17 cellular contexts compared by ENCODE assay signal in genomic region chr14:95067526-95067925, GRCh38.
A peak's percentile ranks its signal among the peaks of the same experiment; 100 is the strongest.
DNase-seq lines count a peak whose midpoint lies in the region; ATAC-seq and TF ChIP-seq lines count a peak whose summit lies in the region.
"Had no signal": no experiment of that assay in that cellular context is flagged by ENCODE, and none has a peak within 500 bp of the region (broad histone marks: within the 10 kb centered on the region; RNA-seq: fewer than 3 reads in every experiment).

No MANE protein-coding gene starts in this region.

- H3K4me3 ChIP-seq in H7 (ENCODE audit: insufficient read depth, low read depth, low read length) (no peak overlapping the region), sigmoid colon (no peak overlapping the region), gastrocnemius medialis (no peak overlapping the region)
- H3K4me3 ChIP-seq: BLaER1, GM23338, HAP-1 had no signal

- TF ChIP-seq POLR2A in sigmoid colon (IDR thresholded peaks at IDR 0.05) (no peak), gastrocnemius medialis (IDR thresholded peaks at IDR 0.05) (no peak)

- DNase-seq in H7: peak; percentile 13
- peak; percentile 28 for DNase-seq in left lobe of liver (ENCODE audit: low spot score)
- peak; percentile 47 for DNase-seq in sigmoid colon
- DNase-seq in gastrocnemius medialis: no peak
- DNase-seq: Caco-2; CD4-positive, CD25-positive, alpha-beta regulatory T cell; CD8-positive, alpha-beta T cell; DMS153; DND-41; HFFc6 had no signal

- H3K27ac ChIP-seq in sigmoid colon (no peak overlapping the region), gastrocnemius medialis (no peak overlapping the region)
- H3K27ac ChIP-seq: 22Rv1, BLaER1, C4-2B had no signal

- no peak for TF ChIP-seq EP300 in sigmoid colon (IDR thresholded peaks at IDR 0.05)

- in situ Hi-C loops in gastrocnemius medialis (cut with MboI; ENCODE audit: low sequenced_read_pairs in 4 of 4): no loop called here

- 90 to 95% methylated on average over 4 of the region's 4 CpGs for WGBS in sigmoid colon, 2 donors

- H3K36me3 ChIP-seq in H7 (replicated peaks; ENCODE audit: control insufficient read depth, insufficient read depth, low read length) (no peaks in the 10 kb centered on the region), sigmoid colon (no peaks in the 10 kb centered on the region), gastrocnemius medialis (no peaks in the 10 kb centered on the region)
- H3K36me3 ChIP-seq: BLaER1, HAP-1 had no signal

- ATAC-seq in left lobe of liver: no peak
- ATAC-seq in GM19351 (IDR thresholded peaks at IDR 0.05; ENCODE audit: unreplicated experiment): no peak
- ATAC-seq in gastrocnemius medialis: no peak
- no peak for ATAC-seq in HG03095 (IDR thresholded peaks at IDR 0.05; ENCODE audit: unreplicated experiment)
- ATAC-seq: CD8-positive, alpha-beta T cell; GM23338 had no signal

- no peaks in the 10 kb centered on the region for H3K9me3 ChIP-seq in sigmoid colon
- no peaks in the 10 kb centered on the region for H3K9me3 ChIP-seq in gastrocnemius medialis
- H3K9me3 ChIP-seq: BLaER1, Caco-2, HAP-1 had no signal

- no peak for TF ChIP-seq CTCF in sigmoid colon (IDR thresholded peaks at IDR 0.05)
- no peak for TF ChIP-seq CTCF in gastrocnemius medialis (IDR thresholded peaks at IDR 0.05 in 4 of 5, conservative IDR thresholded peaks at IDR 0.05 in 1 of 5)

- H3K4me1 ChIP-seq in sigmoid colon (peaks cover 0 to 8% (median 2%) of the 10 kb centered on the region in 4 donors), gastrocnemius medialis (no peaks in the 10 kb centered on the region)
- H3K4me1 ChIP-seq: BLaER1, Caco-2, HAP-1 had no signal

- intact Hi-C loops in sigmoid colon (cut with DNase I): no loop called here
- intact Hi-C loops in gastrocnemius medialis (cut with DNase I; ENCODE audit: low total_unique reads): no loop called here

- H3K27me3 ChIP-seq in H7 (ENCODE audit: control insufficient read depth, insufficient read depth, low read length): no peaks in the 10 kb centered on the region; the same call in 1 of the 2 replicates
- H3K27me3 ChIP-seq in sigmoid colon: no peaks in the 10 kb centered on the region
- peaks cover 3 to 5% (median 4%) of the 10 kb centered on the region in 3 donors for H3K27me3 ChIP-seq in gastrocnemius medialis
- H3K27me3 ChIP-seq: BLaER1 had no signal

Comparison
In these comparisons a context has a peak if more than half of its experiments do, and no peak if none do; other contexts are left out.
1. DNase-seq: peak in H7 (single experiment), left lobe of liver (single experiment) and sigmoid colon (single experiment); none in gastrocnemius medialis (0 of 2).